1 cellular context compared by ENCODE assay signal in the genomic region with DNA sequence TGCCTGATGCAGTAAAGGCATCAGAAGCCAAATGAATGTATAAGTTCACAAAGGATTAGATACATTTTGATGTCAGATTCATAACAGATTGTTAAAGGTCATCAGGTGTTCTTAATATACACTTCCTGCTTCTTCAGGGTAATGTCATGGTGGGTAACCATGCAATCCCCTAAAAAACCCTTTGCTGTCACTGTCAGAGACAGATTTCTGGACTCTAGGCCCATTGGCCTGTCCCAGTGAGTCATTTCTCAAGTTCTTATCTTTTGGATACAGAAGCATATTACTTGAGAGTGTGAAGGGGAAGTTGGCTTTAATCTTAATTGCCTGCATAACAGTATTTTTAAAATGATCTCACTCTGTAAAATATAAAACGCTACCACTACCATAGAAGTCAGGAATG.
TF ChIP-seq lines count a peak whose summit lies in the region.

No MANE protein-coding gene starts in this region.

TF ChIP-seq in SK-N-SH treated with all-trans-retinoic acid at 6 μM for 48 hours, 23 proteins besides CTCF, POLR2A, EP300 and RAD21 (continued from another document):
- TF ChIP-seq, protein P1, sequence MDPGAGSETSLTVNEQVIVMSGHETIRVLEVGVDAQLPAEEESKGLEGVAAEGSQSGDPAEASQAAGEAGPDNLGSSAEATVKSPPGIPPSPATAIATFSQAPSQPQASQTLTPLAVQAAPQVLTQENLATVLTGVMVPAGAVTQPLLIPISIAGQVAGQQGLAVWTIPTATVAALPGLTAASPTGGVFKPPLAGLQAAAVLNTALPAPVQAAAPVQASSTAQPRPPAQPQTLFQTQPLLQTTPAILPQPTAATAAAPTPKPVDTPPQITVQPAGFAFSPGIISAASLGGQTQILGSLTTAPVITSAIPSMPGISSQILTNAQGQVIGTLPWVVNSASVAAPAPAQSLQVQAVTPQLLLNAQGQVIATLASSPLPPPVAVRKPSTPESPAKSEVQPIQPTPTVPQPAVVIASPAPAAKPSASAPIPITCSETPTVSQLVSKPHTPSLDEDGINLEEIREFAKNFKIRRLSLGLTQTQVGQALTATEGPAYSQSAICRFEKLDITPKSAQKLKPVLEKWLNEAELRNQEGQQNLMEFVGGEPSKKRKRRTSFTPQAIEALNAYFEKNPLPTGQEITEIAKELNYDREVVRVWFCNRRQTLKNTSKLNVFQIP (CRISPR knock-in tag; IDR thresholded peaks at IDR 0.05; ENCODE audit: borderline replicate concordance, low read depth) = no peak
- TF ChIP-seq ARNTL (CRISPR knock-in tag; IDR thresholded peaks at IDR 0.05; ENCODE audit: borderline replicate concordance, low read depth) (no peak), ZNF8 (CRISPR knock-in tag; IDR thresholded peaks at IDR 0.05) (no peak), OSR1 (CRISPR knock-in tag; IDR thresholded peaks at IDR 0.05) (no peak), SNAI2 (CRISPR knock-in tag; IDR thresholded peaks at IDR 0.05) (no peak), ISL1 (CRISPR knock-in tag; IDR thresholded peaks at IDR 0.05) (no peak), TOX (CRISPR knock-in tag; IDR thresholded peaks at IDR 0.05; ENCODE audit: borderline replicate concordance) (no peak), GLIS3 (CRISPR knock-in tag; IDR thresholded peaks at IDR 0.05) (no peak), ZFP30 (CRISPR knock-in tag; IDR thresholded peaks at IDR 0.05) (no peak), ZFP3 (CRISPR knock-in tag; IDR thresholded peaks at IDR 0.05) (no peak), ESRRG (CRISPR knock-in tag; IDR thresholded peaks at IDR 0.05) (no peak), CSDC2 (CRISPR knock-in tag; IDR thresholded peaks at IDR 0.05) (no peak)
- TF ChIP-seq, protein P2, sequence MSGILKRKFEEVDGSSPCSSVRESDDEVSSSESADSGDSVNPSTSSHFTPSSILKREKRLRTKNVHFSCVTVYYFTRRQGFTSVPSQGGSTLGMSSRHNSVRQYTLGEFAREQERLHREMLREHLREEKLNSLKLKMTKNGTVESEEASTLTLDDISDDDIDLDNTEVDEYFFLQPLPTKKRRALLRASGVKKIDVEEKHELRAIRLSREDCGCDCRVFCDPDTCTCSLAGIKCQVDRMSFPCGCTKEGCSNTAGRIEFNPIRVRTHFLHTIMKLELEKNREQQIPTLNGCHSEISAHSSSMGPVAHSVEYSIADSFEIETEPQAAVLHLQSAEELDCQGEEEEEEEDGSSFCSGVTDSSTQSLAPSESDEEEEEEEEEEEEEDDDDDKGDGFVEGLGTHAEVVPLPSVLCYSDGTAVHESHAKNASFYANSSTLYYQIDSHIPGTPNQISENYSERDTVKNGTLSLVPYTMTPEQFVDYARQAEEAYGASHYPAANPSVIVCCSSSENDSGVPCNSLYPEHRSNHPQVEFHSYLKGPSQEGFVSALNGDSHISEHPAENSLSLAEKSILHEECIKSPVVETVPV (CRISPR knock-in tag; IDR thresholded peaks at IDR 0.05) = no peak
